1 cellular context compared by ENCODE assay signal in genomic region chr11:16359369-16359768, GRCh38.
TF ChIP-seq lines count a peak whose summit lies in the region.

No MANE protein-coding gene starts in this region.

TF ChIP-seq in K562, 482 proteins besides CTCF, POLR2A, EP300 and RAD21 (continued from another document and continues in another):
- no peak for TF ChIP-seq AFF1 (IDR thresholded peaks at IDR 0.05; ENCODE audit: low read depth in 1 of 2, partially characterized antibody in 2 of 2)
- no peak for TF ChIP-seq PBX2 (CRISPR knock-in tag; IDR thresholded peaks at IDR 0.05; ENCODE audit: low read depth)
- TF ChIP-seq PBX2 (tag; conservative IDR thresholded peaks at IDR 0.05; ENCODE audit: low read depth): peak; percentile 32; the same call in 1 of the 2 replicates
- peak; percentile 81 for TF ChIP-seq PML (IDR thresholded peaks at IDR 0.05; ENCODE audit: low read length)
- TF ChIP-seq ZNF57 (CRISPR knock-in tag; IDR thresholded peaks at IDR 0.05): no peak
- no peak for TF ChIP-seq MTA3 (IDR thresholded peaks at IDR 0.05; ENCODE audit: borderline replicate concordance)
- no peak for TF ChIP-seq RBM34 (IDR thresholded peaks at IDR 0.05; ENCODE audit: borderline replicate concordance, insufficient read depth, low read length)
- TF ChIP-seq ZNF146 (CRISPR knock-in tag; IDR thresholded peaks at IDR 0.05; ENCODE audit: unreplicated experiment): no peak
- TF ChIP-seq ZNF76 (CRISPR knock-in tag; IDR thresholded peaks at IDR 0.05; ENCODE audit: borderline replicate concordance): no peak
- no peak for TF ChIP-seq ZNF398 (CRISPR knock-in tag; IDR thresholded peaks at IDR 0.05)
- TF ChIP-seq SMARCA4 (IDR thresholded peaks at IDR 0.05): peak; percentile 96
- peak; percentile 55 to 65; a peak in 3 of 4 replicates for TF ChIP-seq KDM1A (IDR thresholded peaks at IDR 0.05)
- TF ChIP-seq BRF2 (IDR thresholded peaks at IDR 0.05; ENCODE audit: borderline replicate concordance, insufficient read depth, insufficient read length): no peak
- peak; percentile 72; the same call in 1 of the 2 replicates for TF ChIP-seq CHAMP1 (IDR thresholded peaks at IDR 0.05)
- TF ChIP-seq HMGN3 (IDR thresholded peaks at IDR 0.05; ENCODE audit: borderline replicate concordance, extremely low read depth, insufficient read length, low read depth, low read length): peak; percentile 56
- TF ChIP-seq DACH1 (IDR thresholded peaks at IDR 0.05; ENCODE audit: partially characterized antibody): peak; percentile 64
- peak; percentile 90 for TF ChIP-seq SMARCB1 (IDR thresholded peaks at IDR 0.05; ENCODE audit: insufficient read length, low read depth)
- no peak for TF ChIP-seq PURB (CRISPR knock-in tag; IDR thresholded peaks at IDR 0.05; ENCODE audit: low read depth)
- peak; percentile 75 for TF ChIP-seq ZNF316 (IDR thresholded peaks at IDR 0.05)
- peak; percentile 80 for TF ChIP-seq ZNF592 (IDR thresholded peaks at IDR 0.05)
- TF ChIP-seq CBFA2T2 (conservative IDR thresholded peaks at IDR 0.05): peak; percentile 86
- peak; percentile 59; the same call in 1 of the 2 replicates for TF ChIP-seq STAT5A (IDR thresholded peaks at IDR 0.05; ENCODE audit: borderline replicate concordance, low read length)
- TF ChIP-seq GATAD2A (IDR thresholded peaks at IDR 0.05): peak; percentile 68; the same call in 1 of the 2 replicates
- peak; percentile 91 for TF ChIP-seq TAL1 (IDR thresholded peaks at IDR 0.05)
- TF ChIP-seq HDAC3 (IDR thresholded peaks at IDR 0.05; ENCODE audit: borderline replicate concordance, partially characterized antibody): peak; percentile 51
- TF ChIP-seq MAFF (IDR thresholded peaks at IDR 0.05; ENCODE audit: low read length): peak; percentile 37; the same call in 1 of the 2 replicates
- TF ChIP-seq ARNT (IDR thresholded peaks at IDR 0.05): no peak
- no peak for TF ChIP-seq ETV6 (IDR thresholded peaks at IDR 0.05; ENCODE audit: borderline replicate concordance in 1 of 2, low read depth in 2 of 2, low read length in 1 of 2)
- no peak for TF ChIP-seq ETV6 (CRISPR knock-in tag; IDR thresholded peaks at IDR 0.05; ENCODE audit: borderline replicate concordance)
- TF ChIP-seq ZMIZ1 (IDR thresholded peaks at IDR 0.05; ENCODE audit: low read depth in 2 of 2, low read length in 2 of 2): 0 out of 4 replicates have a peak, but pooled peaks of 1 of the 2 experiments have one; percentile 65
- TF ChIP-seq FOSL1 (tag; conservative IDR thresholded peaks at IDR 0.05): peak; percentile 83
- TF ChIP-seq NFE2 (IDR thresholded peaks at IDR 0.05; ENCODE audit: low read depth): peak; percentile 66
- TF ChIP-seq ZFPM2 (CRISPR knock-in tag; IDR thresholded peaks at IDR 0.05): no peak
- no peak for TF ChIP-seq PHB (CRISPR knock-in tag; IDR thresholded peaks at IDR 0.05)
- peak; percentile 53; the same call in 1 of the 2 replicates for TF ChIP-seq JUNB (CRISPR knock-in tag; conservative IDR thresholded peaks at IDR 0.05)
- TF ChIP-seq SOX6 (IDR thresholded peaks at IDR 0.05): peak; percentile 93
- no peak for TF ChIP-seq RB1 (IDR thresholded peaks at IDR 0.05; ENCODE audit: low read depth)
- peak; percentile 23; the same call in 1 of the 2 replicates for TF ChIP-seq ARID3A (IDR thresholded peaks at IDR 0.05; ENCODE audit: borderline replicate concordance, low read depth, low read length)
- TF ChIP-seq GATAD2B (IDR thresholded peaks at IDR 0.05; ENCODE audit: borderline replicate concordance): peak; percentile 64
